23 cellular contexts compared by ENCODE assay signal in genomic region chr2:16104345-16105177, GRCh38.
DNase-seq lines count a peak whose midpoint lies in the region; ATAC-seq and TF ChIP-seq lines count a peak whose summit lies in the region.
"Had no signal": no experiment of that assay in that cellular context is flagged by ENCODE, and none has a peak within 500 bp of the region (broad histone marks: within the 10 kb centered on the region; RNA-seq: fewer than 3 reads in every experiment).

No MANE protein-coding gene starts in this region.

- ATAC-seq in left ventricle myocardium superior (no peak), HG02981 (IDR thresholded peaks at IDR 0.05; ENCODE audit: unreplicated experiment) (no peak), body of pancreas (no peak), sciatic nerve (no peak)
- ATAC-seq: esophagus mucosa, gastrocnemius medialis had no signal

- H3K9ac ChIP-seq in endodermal cell (ENCODE audit: extremely low read depth, low read length, poor library complexity, severe bottlenecking), result peak overlapping the region; percentile 77
- H3K9ac ChIP-seq in liver (ENCODE audit: low read depth in 1 of 2, low read length in 2 of 2), result no peak overlapping the region

- H3K9me3 Mint-ChIP-seq in endodermal cell (no peaks in the 10 kb centered on the region), type B pancreatic cell (no peaks in the 10 kb centered on the region)
- H3K9me3 Mint-ChIP-seq: activated CD4-positive, alpha-beta T cell treated with anti-CD3 and anti-CD28 coated beads, Interleukin-2, amount 10 ng/mL, durations not matched to agents 24 days and 14 days had no signal

- H3K4me1 Mint-ChIP-seq in endodermal cell, result peaks cover 67% of the 10 kb centered on the region
- H3K4me1 Mint-ChIP-seq in type B pancreatic cell (ENCODE audit: unreplicated experiment), result peaks cover 32% of the 10 kb centered on the region
- H3K4me1 Mint-ChIP-seq: activated CD4-positive, alpha-beta T cell treated with anti-CD3 and anti-CD28 coated beads, Interleukin-2, amount 10 ng/mL, durations not matched to agents 24 days and 14 days; B cell had no signal

- H3K36me3 ChIP-seq in cardiac muscle cell (no peaks in the 10 kb centered on the region), endodermal cell (ENCODE audit: control insufficient read depth, insufficient read depth, low read length) (no peaks in the 10 kb centered on the region), liver (ENCODE audit: control insufficient read depth in 4 of 4, insufficient read depth in 3 of 4, low read depth in 1 of 4, low read length in 3 of 4) (no peaks in the 10 kb centered on the region), body of pancreas (replicated peaks in 1 of 2; ENCODE audit: insufficient read depth in 1 of 2, low read depth in 2 of 2) (no peaks in the 10 kb centered on the region)
- H3K36me3 ChIP-seq: gastrocnemius medialis, ovary had no signal

- no peaks in the 10 kb centered on the region for H3K36me3 Mint-ChIP-seq in endodermal cell (ENCODE audit: low read depth)
- no peaks in the 10 kb centered on the region for H3K36me3 Mint-ChIP-seq in type B pancreatic cell

- H3K4me1 ChIP-seq in cardiac muscle cell (ENCODE audit: low read depth) (peaks cover 20% of the 10 kb centered on the region), endodermal cell (ENCODE audit: control insufficient read depth, insufficient read depth, low read length) (peaks cover 22% of the 10 kb centered on the region), liver (ENCODE audit: control insufficient read depth in 4 of 4, insufficient read depth in 4 of 4, low read length in 3 of 4) (peaks cover 0 to 12% (median 3%) of the 10 kb centered on the region in 4 donors), body of pancreas (peaks cover 8% of the 10 kb centered on the region)
- H3K4me1 ChIP-seq: gastrocnemius medialis had no signal

- H3K27ac ChIP-seq in cardiac muscle cell, result peak overlapping the region; percentile 12
- peak overlapping the region; percentile 79 for H3K27ac ChIP-seq in endodermal cell (ENCODE audit: low read depth, low read length)
- no peak overlapping the region for H3K27ac ChIP-seq in liver (ENCODE audit: low read depth in 1 of 2, low read length in 2 of 2)
- H3K27ac ChIP-seq in body of pancreas, result no peak overlapping the region
- H3K27ac ChIP-seq: gastrocnemius medialis, ovary had no signal

- TF ChIP-seq RAD21 in liver (IDR thresholded peaks at IDR 0.05), result peak in 1 of 2 donors; percentile 52

- WGBS in endodermal cell (ENCODE audit: insufficient coverage in 1 of 2, insufficient read length in 1 of 2), 2 experiments, result 42 to 54% methylated on average over 5 to 6 of the region's 6 CpGs
- WGBS in liver, result 51% methylated on average over 6 of the region's 6 CpGs
- WGBS in body of pancreas, 2 donors, result 61 to 64% methylated on average over 6 of the region's 6 CpGs

- H3K27ac Mint-ChIP-seq in endodermal cell (peak overlapping the region; percentile 89), type B pancreatic cell (peak overlapping the region; percentile 72)
- H3K27ac Mint-ChIP-seq: activated CD4-positive, alpha-beta T cell treated with anti-CD3 and anti-CD28 coated beads, Interleukin-2, amount 10 ng/mL, durations not matched to agents 24 days and 14 days; B cell had no signal

- no peaks in the 10 kb centered on the region for H3K27me3 Mint-ChIP-seq in endodermal cell (ENCODE audit: insufficient read depth)
- no peaks in the 10 kb centered on the region for H3K27me3 Mint-ChIP-seq in type B pancreatic cell
- H3K27me3 Mint-ChIP-seq: activated CD4-positive, alpha-beta T cell treated with anti-CD3 and anti-CD28 coated beads, Interleukin-2, amount 10 ng/mL, durations not matched to agents 24 days and 14 days; B cell had no signal

- H3K4me3 ChIP-seq in cardiac muscle cell (no peak overlapping the region), endodermal cell (ENCODE audit: low read length) (peak overlapping the region; percentile 81), liver (ENCODE audit: low read depth in 1 of 3, low read length in 3 of 3) (no peak overlapping the region), body of pancreas (no peak overlapping the region)
- H3K4me3 ChIP-seq: gastrocnemius medialis, lung, ovary had no signal

- TF ChIP-seq CTCF in cardiac muscle cell (IDR thresholded peaks at IDR 0.05; ENCODE audit: low read depth, low read length) (no peak), endodermal cell (conservative IDR thresholded peaks at IDR 0.05) (no peak), liver (IDR thresholded peaks at IDR 0.05; ENCODE audit: low read depth, low read length, missing input control) (peak; percentile 15), type B pancreatic cell (conservative IDR thresholded peaks at IDR 0.05) (no peak), body of pancreas (IDR thresholded peaks at IDR 0.05) (no peak)

- H3K27me3 ChIP-seq in cardiac muscle cell (no peaks in the 10 kb centered on the region), endodermal cell (ENCODE audit: control insufficient read depth, insufficient read depth, low read length, poor library complexity, severe bottlenecking) (no peaks in the 10 kb centered on the region), liver (ENCODE audit: control insufficient read depth in 4 of 4, insufficient read depth in 4 of 4, low read length in 3 of 4) (no peaks in the 10 kb centered on the region), body of pancreas (no peaks in the 10 kb centered on the region)
- H3K27me3 ChIP-seq: gastrocnemius medialis, ovary had no signal

- TF ChIP-seq POLR2A in body of pancreas (IDR thresholded peaks at IDR 0.05), result no peak

- DNase-seq in cardiac muscle cell (ENCODE audit: low read depth in 1 of 2, low spot score in 1 of 2) (no peak), left ventricle myocardium superior (no peak), endodermal cell (peak; percentile 90), type B pancreatic cell (ENCODE audit: extremely low spot score, unreplicated experiment) (no peak), body of pancreas (no peak), sciatic nerve (ENCODE audit: low spot score) (no peak)
- DNase-seq: 8988T; activated CD4-positive, alpha-beta T cell treated with anti-CD3 and anti-CD28 coated beads, Interleukin-2, amount 10 ng/mL, durations not matched to agents 24 days and 14 days; activated CD8-positive, alpha-beta memory T cell treated with anti-CD3 and anti-CD28 coated beads, Interleukin-2, amount 50 U/mL, for 4 hours; activated effector memory CD4-positive, alpha-beta T cell treated with anti-CD3 and anti-CD28 coated beads, Interleukin-2, amount 50 U/mL, for 16 hours; central memory CD4-positive, alpha-beta T cell; gastrocnemius medialis; GDM1; KBM-7; NCI-H510A treated with DMSO at 0.1 percent for 48 hours; ovary; Right ventricle myocardium superior; stimulated activated CD4-positive, alpha-beta T cell treated with anti-CD3 and anti-CD28 coated beads, Interleukin-2, amount 100 ng/mL, for 48 hours had no signal

- intact Hi-C loops in left ventricle myocardium superior (cut with micrococcal nuclease) (no loop called here), body of pancreas (cut with DNase I) (no loop called here), sciatic nerve (cut with DNase I) (no loop called here)

- H3K4me3 Mint-ChIP-seq in endodermal cell (peak overlapping the region; percentile 54), type B pancreatic cell (peak overlapping the region; percentile 70)
- H3K4me3 Mint-ChIP-seq: activated CD4-positive, alpha-beta T cell treated with anti-CD3 and anti-CD28 coated beads, Interleukin-2, amount 10 ng/mL, durations not matched to agents 24 days and 14 days; B cell had no signal

- H3K9me3 ChIP-seq in cardiac muscle cell (ENCODE audit: low read depth) (no peaks in the 10 kb centered on the region), endodermal cell (ENCODE audit: control insufficient read depth, low read length) (no peaks in the 10 kb centered on the region), liver (ENCODE audit: control insufficient read depth in 4 of 4, low read length in 3 of 4) (no peaks in the 10 kb centered on the region), body of pancreas (no peaks in the 10 kb centered on the region)
- H3K9me3 ChIP-seq: gastrocnemius medialis, ovary had no signal

TF ChIP-seq in liver, 16 proteins besides CTCF, POLR2A, EP300 and RAD21:
- TF ChIP-seq GABPA (IDR thresholded peaks at IDR 0.05 in 1 of 2, conservative IDR thresholded peaks at IDR 0.05 in 1 of 2) (no peak), FOXA1 (IDR thresholded peaks at IDR 0.05) (peak; percentile 81), HNF4A (conservative IDR thresholded peaks at IDR 0.05) (peak; percentile 49 to 59), RXRA (IDR thresholded peaks at IDR 0.05) (peak in 1 of 2 donors; percentile 57), JUND (IDR thresholded peaks at IDR 0.05) (peak in 1 of 2 donors; percentile 18), FOXA2 (IDR thresholded peaks at IDR 0.05) (peak; percentile 82), SP1 (IDR thresholded peaks at IDR 0.05) (peak; percentile 42), EGR1 (IDR thresholded peaks at IDR 0.05; ENCODE audit: low read depth in 2 of 2) (no peak), NR2F2 (IDR thresholded peaks at IDR 0.05) (no peak), REST (IDR thresholded peaks at IDR 0.05) (no peak)

Comparison
In these comparisons a context has a peak if more than half of its experiments do, and no peak if none do; other contexts are left out.
1. H3K27ac ChIP-seq: peak in cardiac muscle cell (single experiment) and endodermal cell (single experiment); none in liver (0 of 2) and body of pancreas (0 of 4).